In the genomic region with DNA sequence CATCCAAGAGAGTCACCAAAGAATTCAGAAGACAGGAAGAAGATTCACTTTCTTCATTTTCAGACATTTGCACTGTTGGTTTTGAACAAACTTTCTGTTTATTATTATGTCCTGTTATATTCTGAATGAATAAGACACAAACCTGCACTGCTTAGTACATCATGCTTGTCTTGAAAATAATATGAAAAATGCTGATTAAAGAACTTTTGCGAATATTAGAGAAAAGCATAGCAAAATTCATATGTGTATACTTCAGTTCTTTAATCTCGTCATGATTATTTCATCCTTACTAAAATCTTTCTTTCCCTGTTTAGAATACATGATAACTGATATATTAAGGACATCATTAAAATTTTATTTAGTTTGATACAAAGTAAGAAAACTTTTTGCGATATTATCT, we compare ENCODE assay signal across 2 cellular contexts.
TF ChIP-seq lines count a peak whose summit lies in the region.

No MANE protein-coding gene starts in this region.

TF ChIP-seq in HepG2, 621 proteins besides CTCF, POLR2A, EP300 and RAD21:
- TF ChIP-seq ZNF24 (IDR thresholded peaks at IDR 0.05), result no peak
- TF ChIP-seq MAFK (conservative IDR thresholded peaks at IDR 0.05 in 1 of 2, IDR thresholded peaks at IDR 0.05 in 1 of 2; ENCODE audit: low read length in 2 of 2), result peak in 1 of 2 experiments; percentile 60; a peak in 2 of 4 replicates
- TF ChIP-seq MAFF (IDR thresholded peaks at IDR 0.05; ENCODE audit: low read depth, low read length), result peak; percentile 27; the same call in 1 of the 2 replicates

TF ChIP-seq in IMR-90, 13 proteins besides CTCF, POLR2A, EP300 and RAD21:
- TF ChIP-seq CEBPB (IDR thresholded peaks at IDR 0.05; ENCODE audit: low read depth, low read length), result no peak
- TF ChIP-seq RFX5 (IDR thresholded peaks at IDR 0.05; ENCODE audit: low read depth, low read length), result no peak
- TF ChIP-seq MAZ (IDR thresholded peaks at IDR 0.05; ENCODE audit: borderline replicate concordance, low read depth, low read length), result no peak
- TF ChIP-seq MAFK (IDR thresholded peaks at IDR 0.05; ENCODE audit: low read depth, low read length), result peak; percentile 38; the same call in 1 of the 2 replicates
- TF ChIP-seq MXI1 (IDR thresholded peaks at IDR 0.05; ENCODE audit: borderline replicate concordance, low read depth, low read length), result no peak
TF ChIP-seq in IMR-90: peak in this region for 1.
